16 cellular contexts compared by ENCODE assay signal in the genomic region with DNA sequence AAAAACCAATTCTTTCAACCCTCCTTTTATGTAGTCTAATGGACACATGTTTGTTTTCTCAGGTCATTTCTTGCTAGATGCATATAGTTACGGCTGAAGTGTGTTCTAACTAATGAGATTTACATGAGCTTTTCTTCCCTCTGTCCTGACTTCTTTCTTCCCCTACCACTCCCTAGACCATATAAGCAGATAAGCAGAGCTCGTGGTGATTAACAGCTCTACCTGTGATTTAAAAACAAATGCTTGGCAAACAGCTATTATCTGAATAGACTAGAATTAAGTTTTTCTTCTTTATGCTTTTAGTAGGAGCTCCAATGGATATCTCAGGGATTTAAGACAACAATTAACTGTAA. TPM values are rescaled to one million over a fixed set of nuclear protein-coding genes. Genes with fewer than 3 reads are reported as not detected.
DNase-seq lines count a peak whose midpoint lies in the region; ATAC-seq, FAIRE-seq and TF ChIP-seq lines count a peak whose summit lies in the region.
"Had no signal": no experiment of that assay in that cellular context is flagged by ENCODE, and none has a peak within 500 bp of the region (broad histone marks: within the 10 kb centered on the region; RNA-seq: fewer than 3 reads in every experiment).

No MANE protein-coding gene starts in this region.

- peaks cover 8 to 27% of the 10 kb centered on the region in 2 donors for H3K36me3 Mint-ChIP-seq in activated T-cell treated with anti-CD3 and anti-CD28 coated beads, Interleukin-2, amount 50 U/mL, for 72 hours (ENCODE audit: insufficient read depth in 2 of 2)
- peaks cover 81% of the 10 kb centered on the region for H3K36me3 Mint-ChIP-seq in brain
- peaks cover 54% of the 10 kb centered on the region for H3K36me3 Mint-ChIP-seq in type B pancreatic cell

- peaks cover 33% of the 10 kb centered on the region for H3K36me3 ChIP-seq in muscle layer of colon (ENCODE audit: insufficient read depth, low read length)

- no peaks in the 10 kb centered on the region for H3K9me3 Mint-ChIP-seq in activated T-cell treated with anti-CD3 and anti-CD28 coated beads, Interleukin-2, amount 50 U/mL, for 72 hours
- H3K9me3 Mint-ChIP-seq in brain (no peaks in the 10 kb centered on the region), type B pancreatic cell (no peaks in the 10 kb centered on the region)

- ATAC-seq in activated T-cell treated with anti-CD3 and anti-CD28 coated beads, Interleukin-2, amount 50 U/mL, for 72 hours (replicated peaks in 1 of 2) = no peak

- no peak for FAIRE-seq in frontal cortex (lab: Jason Lieb, UNC)
- FAIRE-seq: bronchial epithelial cell had no signal

- peak overlapping the region; percentile 10 for H3K27ac ChIP-seq in muscle layer of colon (ENCODE audit: low read depth, low read length)
- H3K27ac ChIP-seq: HL-60, KMS-11 had no signal

- peaks cover 21% of the 10 kb centered on the region for H3K4me1 Mint-ChIP-seq in activated T-cell treated with anti-CD3 and anti-CD28 coated beads, Interleukin-2, amount 50 U/mL, for 72 hours (ENCODE audit: low read depth)
- peaks cover 60% of the 10 kb centered on the region for H3K4me1 Mint-ChIP-seq in brain
- peaks cover 8% of the 10 kb centered on the region for H3K4me1 Mint-ChIP-seq in type B pancreatic cell (ENCODE audit: unreplicated experiment)

- H3K27me3 ChIP-seq in muscle layer of colon (ENCODE audit: control insufficient read depth in 1 of 2, insufficient read depth in 2 of 2, low read length in 2 of 2) = no peaks in the 10 kb centered on the region

- H3K4me1 ChIP-seq in muscle layer of colon (ENCODE audit: insufficient read depth, low read length) = peaks cover 16% of the 10 kb centered on the region

- H3K4me3 Mint-ChIP-seq in activated T-cell treated with anti-CD3 and anti-CD28 coated beads, Interleukin-2, amount 50 U/mL, for 72 hours = no peak overlapping the region
- H3K4me3 Mint-ChIP-seq in brain (no peak overlapping the region), type B pancreatic cell (no peak overlapping the region)

- no peak for DNase-seq in activated T-cell treated with anti-CD3 and anti-CD28 coated beads, Interleukin-2, amount 50 U/mL, for 72 hours
- DNase-seq in activated T-cell treated with anti-CD3 and anti-CD28 coated beads for 4 hours (no peak), type B pancreatic cell (ENCODE audit: extremely low spot score, unreplicated experiment) (no peak), NCI-H524 (lab: John Stamatoyannopoulos, UW) (no peak), frontal cortex (ENCODE audit: low spot score in 2 of 2) (no peak), HuH-7.5 (ENCODE audit: low spot score) (no peak)
- DNase-seq: activated naive CD4-positive, alpha-beta T cell; COR-L47; NCI-H1436; NCI-H345; stimulated activated CD4-positive, alpha-beta T cell treated with anti-CD3 and anti-CD28 coated beads, Interleukin-12 subunit alpha, Interleukin-12 subunit beta, amount 100 ng/mL, for 4 hours had no signal

- H3K9ac ChIP-seq in muscle layer of colon (ENCODE audit: low read length) = no peak overlapping the region
- H3K9ac ChIP-seq: KMS-11 had no signal

- H3K9me3 ChIP-seq in muscle layer of colon (ENCODE audit: low read length) = no peaks in the 10 kb centered on the region

- H3K27me3 Mint-ChIP-seq in activated T-cell treated with anti-CD3 and anti-CD28 coated beads, Interleukin-2, amount 50 U/mL, for 72 hours (ENCODE audit: low read depth) = no peaks in the 10 kb centered on the region
- H3K27me3 Mint-ChIP-seq in brain (no peaks in the 10 kb centered on the region), type B pancreatic cell (no peaks in the 10 kb centered on the region)

- TF ChIP-seq CTCF in brain (conservative IDR thresholded peaks at IDR 0.05) (no peak), type B pancreatic cell (conservative IDR thresholded peaks at IDR 0.05) (no peak)

- H3K27ac Mint-ChIP-seq in activated T-cell treated with anti-CD3 and anti-CD28 coated beads, Interleukin-2, amount 50 U/mL, for 72 hours = peak overlapping the region; percentile 79
- H3K27ac Mint-ChIP-seq in brain = peak overlapping the region in 4 of 5 experiments; percentile 3 to 80 (median 45)
- peak overlapping the region; percentile 41 for H3K27ac Mint-ChIP-seq in type B pancreatic cell

- no peak overlapping the region for H3K4me3 ChIP-seq in muscle layer of colon (ENCODE audit: low read depth in 1 of 2, low read length in 2 of 2)

RNA-seq across cellular contexts. Expression of a gene that starts 18.6 kb away (rescaled TPM):
- total RNA-seq in activated T-cell treated with anti-CD3 and anti-CD28 coated beads, Interleukin-2, amount 50 U/mL, for 72 hours = 100 to 1,000 TPM; 138 to 156 TPM
- polyA plus RNA-seq in brain (ENCODE audit: insufficient read depth, low read depth, low replicate concordance) = 186 TPM
- total RNA-seq in type B pancreatic cell (ENCODE audit: low replicate concordance) (136 and 202 TPM in 2 replicates), frontal cortex (105 TPM)

RNA-seq across cellular contexts. Expression of a gene that starts 40.5 kb away (rescaled TPM):
- total RNA-seq in activated T-cell treated with anti-CD3 and anti-CD28 coated beads, Interleukin-2, amount 50 U/mL, for 72 hours = 10 to 100 TPM; 28.4 to 38.0 TPM
- 29.0 TPM for polyA plus RNA-seq in brain (ENCODE audit: insufficient read depth, low read depth, low replicate concordance)
- 17.2 and 23.3 TPM in 2 replicates for total RNA-seq in type B pancreatic cell (ENCODE audit: low replicate concordance)
- total RNA-seq in frontal cortex = 5.3 TPM
